In genomic region chr7:4951304-4951703, GRCh38 we compare ENCODE assay signal across 33 cellular contexts. TPM values are rescaled to one million over a fixed set of nuclear protein-coding genes. Genes with fewer than 3 reads are reported as not detected.
"Had no signal": no experiment of that assay in that cellular context is flagged by ENCODE, and none has a peak within 500 bp of the region (broad histone marks: within the 10 kb centered on the region; RNA-seq: fewer than 3 reads in every experiment).

No MANE protein-coding gene starts in this region.

- H3K4me3 ChIP-seq: adrenal gland, body of pancreas, breast epithelium had no signal

- H3K36me3 ChIP-seq: adrenal gland, brain microvascular endothelial cell, breast epithelium had no signal

- H3K9me3 ChIP-seq: adrenal gland, body of pancreas had no signal

- H3K27ac ChIP-seq: adrenal gland, body of pancreas, brain microvascular endothelial cell, breast epithelium, VCaP had no signal

- H3K4me1 ChIP-seq: adrenal gland, body of pancreas, breast epithelium had no signal

- H3K27me3 ChIP-seq: body of pancreas, brain microvascular endothelial cell had no signal

- DNase-seq: activated B cell treated with CpG ODN at 0.5 μM for 24 hours; activated CD4-positive, alpha-beta memory T cell treated with anti-CD3 and anti-CD28 coated beads for 36 hours; activated CD4-positive, alpha-beta T cell treated with anti-CD3 and anti-CD28 coated beads, Interleukin-2, amount 10 ng/mL, durations not matched to agents 24 days and 14 days; activated CD4-positive, alpha-beta T cell treated with anti-CD3 and anti-CD28 coated beads, Interleukin-2, amount 50 U/mL, for 1 hour; activated CD4-positive, alpha-beta T cell treated with anti-CD3 and anti-CD28 coated beads, Interleukin-2, amount 50 U/mL, for 4 hours; activated CD4-positive, CD25-positive, alpha-beta regulatory T cell treated with anti-CD3 and anti-CD28 coated beads, Interleukin-2, amount 50 U/mL, for 72 hours; activated CD8-positive, alpha-beta memory T cell treated with anti-CD3 and anti-CD28 coated beads, Interleukin-2, amount 50 U/mL, for 4 hours; activated CD8-positive, alpha-beta T cell treated with anti-CD3 and anti-CD28 coated beads for 36 hours; activated effector memory CD4-positive, alpha-beta T cell treated with anti-CD3 and anti-CD28 coated beads, Interleukin-2, amount 50 U/mL, for 16 hours; activated gamma-delta T cell treated with Interleukin-2 at 50 U/mL for 16 hours; activated naive CD4-positive, alpha-beta T cell; activated naive CD4-positive, alpha-beta T cell treated with anti-CD3 and anti-CD28 coated beads for 36 hours; activated naive CD4-positive, alpha-beta T cell treated with anti-CD3 and anti-CD28 coated beads, Interleukin-2, amount 50 U/mL, for 16 hours; activated naive CD8-positive, alpha-beta T cell treated with anti-CD3 and anti-CD28 coated beads for 36 hours; activated T-cell treated with anti-CD3 and anti-CD28 coated beads for 4 hours; activated T-cell treated with anti-CD3 and anti-CD28 coated beads, Interleukin-2, amount 50 U/mL, for 1 hour; activated T-cell treated with anti-CD3 and anti-CD28 coated beads, Interleukin-2, amount 50 U/mL, for 4 hours; activated T-cell treated with anti-CD3 and anti-CD28 coated beads, Interleukin-2, amount 50 U/mL, for 72 hours; adrenal gland; amniotic stem cell; aorta; body of pancreas; brain microvascular endothelial cell; central memory CD4-positive, alpha-beta T cell; T-helper 1 cell; T-helper 2 cell; T-helper 9 cell had no signal

- ATAC-seq: activated CD8-positive, alpha-beta T cell treated with anti-CD3 and anti-CD28 coated beads for 36 hours; activated naive CD4-positive, alpha-beta T cell treated with anti-CD3 and anti-CD28 coated beads, Interleukin-2, amount 50 U/mL, for 72 hours; activated T-cell treated with anti-CD3 and anti-CD28 coated beads, Interleukin-2, amount 50 U/mL, for 4 hours; activated T-cell treated with anti-CD3 and anti-CD28 coated beads, Interleukin-2, amount 50 U/mL, for 72 hours; activated T-helper 17 cell treated with anti-CD3 and anti-CD28 coated beads, Interleukin-2, amount 50 U/mL, for 72 hours; body of pancreas had no signal

- FAIRE-seq: astrocyte, TTC549 had no signal

RNA-seq across cellular contexts. Expression of gene MMD2, which starts 7.7 kb away (rescaled TPM):
- polyA plus RNA-seq: aorta had no signal
